ENCODE assay signal across 8 cellular contexts in the genomic region with DNA sequence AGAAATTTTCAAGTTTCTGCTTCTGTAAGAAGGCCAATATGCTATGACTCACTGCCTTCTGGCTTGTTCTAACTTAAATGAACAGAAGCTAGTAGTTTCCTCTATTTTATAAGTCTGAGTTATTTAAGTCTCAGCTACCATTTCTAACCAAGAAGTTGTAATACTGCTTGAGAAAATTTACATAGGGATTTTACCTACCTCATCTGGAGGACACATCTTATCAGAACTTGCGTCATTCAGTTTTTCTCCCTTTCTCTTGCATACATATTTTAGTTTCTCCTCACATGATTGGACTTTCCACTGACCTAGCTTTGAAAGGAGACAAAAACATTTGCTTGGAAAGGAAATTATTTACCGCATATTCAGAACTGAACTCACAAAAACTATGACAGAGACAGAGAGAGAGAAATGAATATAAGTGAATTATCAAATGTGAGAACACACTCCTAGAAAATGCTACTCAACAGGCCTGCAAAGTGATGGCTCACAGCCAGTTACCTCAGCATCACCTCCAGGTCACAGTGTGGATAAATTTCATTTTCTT. TPM values are rescaled to one million over a fixed set of nuclear protein-coding genes. Genes with fewer than 3 reads are reported as not detected.
DNase-seq lines count a peak whose midpoint lies in the region; ATAC-seq, FAIRE-seq and TF ChIP-seq lines count a peak whose summit lies in the region.

No MANE protein-coding gene starts in this region.

- no peaks in the 10 kb centered on the region for H3K27me3 ChIP-seq in transverse colon

- H3K4me3 Mint-ChIP-seq in nephron progenitor cell = no peak overlapping the region

- H3K9me3 ChIP-seq in transverse colon = no peaks in the 10 kb centered on the region

- WGBS in transverse colon (ENCODE audit: low coverage in 1 of 2), 2 donors = 68 to 83% methylated on average over 2 of the region's 2 CpGs

- TF ChIP-seq CTCF in fibroblast of pulmonary artery (IDR thresholded peaks at IDR 0.05; ENCODE audit: low read length, missing control alignments) (no peak), transverse colon (IDR thresholded peaks at IDR 0.05) (no peak), nephron progenitor cell (IDR thresholded peaks at IDR 0.05) (no peak)

- TF ChIP-seq POLR2A in GM12892 (IDR thresholded peaks at IDR 0.05; ENCODE audit: low read depth, low read length) = no peak
- TF ChIP-seq POLR2A in transverse colon (IDR thresholded peaks at IDR 0.05) = no peak

- no peaks in the 10 kb centered on the region for H3K36me3 Mint-ChIP-seq in nephron progenitor cell (ENCODE audit: low read depth)

- H3K9me3 Mint-ChIP-seq in nephron progenitor cell = no peaks in the 10 kb centered on the region

- H3K27me3 Mint-ChIP-seq in nephron progenitor cell (ENCODE audit: low read depth, poor library complexity) = peaks cover 3% of the 10 kb centered on the region

- H3K27ac ChIP-seq in caudate nucleus (ENCODE audit: low read depth, low read length) = no peak overlapping the region
- no peak overlapping the region for H3K27ac ChIP-seq in transverse colon

- H3K4me3 ChIP-seq in fibroblast of pulmonary artery (replicated peaks; ENCODE audit: low read depth, low read length) (no peak overlapping the region), transverse colon (no peak overlapping the region)

- DNase-seq in GM12892 (ENCODE audit: insufficient read length) = no peak
- DNase-seq in fibroblast of pulmonary artery (ENCODE audit: low read depth) = peak; percentile 78
- no peak for DNase-seq in caudate nucleus (lab: John Stamatoyannopoulos, UW)
- no peak for DNase-seq in NOMO-1 treated with dmso at 0.1 percent for 144 hours (lab: John Stamatoyannopoulos, UW; ENCODE audit: unreplicated experiment)
- DNase-seq in transverse colon = no peak
- no peak for DNase-seq in nephron progenitor cell

- ATAC-seq in GM21390 (IDR thresholded peaks at IDR 0.05; ENCODE audit: unreplicated experiment) (peak; percentile 79), HG03460 (IDR thresholded peaks at IDR 0.05; ENCODE audit: unreplicated experiment) (peak; percentile 78)

- H3K4me1 ChIP-seq in transverse colon = no peaks in the 10 kb centered on the region

- intact Hi-C loops in transverse colon (cut with DNase I; ENCODE audit: low total_unique reads) = no loop called here

- in situ Hi-C loops in transverse colon (cut with MboI; ENCODE audit: low pct_ligation_motif_present in 1 of 4, low pct_unique_long_range_greater_than_20kb in 1 of 4, low sequenced_read_pairs in 3 of 4) = no loop called here

- no peaks in the 10 kb centered on the region for H3K4me1 Mint-ChIP-seq in nephron progenitor cell

- TF ChIP-seq EP300 in transverse colon (IDR thresholded peaks at IDR 0.05; ENCODE audit: low read depth) = no peak

- H3K27ac Mint-ChIP-seq in nephron progenitor cell = no peak overlapping the region

- H3K36me3 ChIP-seq in transverse colon = no peaks in the 10 kb centered on the region

- FAIRE-seq in GM12892 (lab: Jason Lieb, UNC) = peak; percentile 89

RNA-seq across cellular contexts. Expression of a gene that starts 25.4 kb away (rescaled TPM):
- polyA plus RNA-seq in GM12892 (2012; ENCODE audit: missing spikeins) = 105 TPM
- total RNA-seq in transverse colon = 10 to 100 TPM; 15.3 to 44.2 (median 37.2) TPM
